In genomic region chr9:20701058-20701457, GRCh38 we compare ENCODE assay signal across 12 cellular contexts. TPM values are rescaled to one million over a fixed set of nuclear protein-coding genes. Genes with fewer than 3 reads are reported as not detected.
A peak's percentile ranks its signal among the peaks of the same experiment; 100 is the strongest.
DNase-seq lines count a peak whose midpoint lies in the region; ATAC-seq and TF ChIP-seq lines count a peak whose summit lies in the region.
"Had no signal": no experiment of that assay in that cellular context is flagged by ENCODE, and none has a peak within 500 bp of the region (broad histone marks: within the 10 kb centered on the region; RNA-seq: fewer than 3 reads in every experiment).

No MANE protein-coding gene starts in this region.

- DNase-seq in NCI-H69 (lab: John Stamatoyannopoulos, UW) (peak; percentile 79), right cardiac atrium (no peak), retina (peak; percentile 34), smooth muscle cell (lab: John Stamatoyannopoulos, UW; ENCODE audit: unreplicated experiment) (no peak)
- DNase-seq: activated B cell treated with CpG ODN at 0.5 μM for 24 hours; activated T-cell treated with anti-CD3 and anti-CD28 coated beads, Interleukin-2, amount 50 U/mL, for 72 hours; NCI-H1436 treated with DMSO at 0.1 percent for 48 hours; uterus had no signal

- WGBS in right cardiac atrium = 5% methylated on average over 1 of the region's 1 CpG
- 62% methylated on average over 1 of the region's 1 CpG for WGBS in smooth muscle cell (ENCODE audit: low lambda C conversion rate)

- H3K9ac ChIP-seq in Loucy (ENCODE audit: low read depth, low read length, poor library complexity, severe bottlenecking) (peak overlapping the region; percentile 22), smooth muscle cell (ENCODE audit: low read depth) (no peak overlapping the region)

- H3F3A ChIP-seq in Loucy (ENCODE audit: low read depth) (no peaks in the 10 kb centered on the region), smooth muscle cell (ENCODE audit: low read depth) (no peaks in the 10 kb centered on the region)

- H4K20me1 ChIP-seq in Loucy (ENCODE audit: insufficient read depth, low read length, poor library complexity, severe bottlenecking) (no peaks in the 10 kb centered on the region), smooth muscle cell (ENCODE audit: low read depth) (peaks cover 94% of the 10 kb centered on the region)

- no peak for TF ChIP-seq CTCF in Loucy (conservative IDR thresholded peaks at IDR 0.05; ENCODE audit: low read length)
- TF ChIP-seq CTCF in smooth muscle cell (IDR thresholded peaks at IDR 0.05; ENCODE audit: borderline replicate concordance, insufficient read depth, poor library complexity, severe bottlenecking) = no peak

- H3K4me3 ChIP-seq in Loucy (ENCODE audit: low read length, poor library complexity, severe bottlenecking) (no peak overlapping the region), right cardiac atrium (ENCODE audit: low read length) (no peak overlapping the region), smooth muscle cell (no peak overlapping the region)
- H3K4me3 ChIP-seq: lung, uterus had no signal

- H3K4me2 ChIP-seq in Loucy (ENCODE audit: low read depth, low read length, poor library complexity, severe bottlenecking) (peak overlapping the region; percentile 49), smooth muscle cell (no peak overlapping the region)

- ATAC-seq in right cardiac atrium = peak; percentile 69 to 76
- ATAC-seq in HG03442 (IDR thresholded peaks at IDR 0.05; ENCODE audit: unreplicated experiment) = no peak
- ATAC-seq in GM18870 (IDR thresholded peaks at IDR 0.05; ENCODE audit: unreplicated experiment) = no peak
- ATAC-seq: activated T-cell treated with anti-CD3 and anti-CD28 coated beads, Interleukin-2, amount 50 U/mL, for 72 hours had no signal

- intact Hi-C loops in right cardiac atrium (cut with DNase I) = no loop called here

- H3K9me2 ChIP-seq in Loucy (replicated peaks; ENCODE audit: low read depth, low read length) = no peaks in the 10 kb centered on the region

- H3K9me3 ChIP-seq in Loucy (ENCODE audit: insufficient read depth, low read depth, low read length) = no peaks in the 10 kb centered on the region
- no peaks in the 10 kb centered on the region for H3K9me3 ChIP-seq in right cardiac atrium (ENCODE audit: control insufficient read depth, low read length)
- H3K9me3 ChIP-seq in smooth muscle cell (replicated peaks; ENCODE audit: low read depth) = no peaks in the 10 kb centered on the region
- H3K9me3 ChIP-seq: uterus had no signal

- H3K27me3 ChIP-seq in Loucy (ENCODE audit: insufficient read depth, low read length, poor library complexity, severe bottlenecking) (no peaks in the 10 kb centered on the region), right cardiac atrium (ENCODE audit: control insufficient read depth, insufficient read depth) (no peaks in the 10 kb centered on the region), smooth muscle cell (ENCODE audit: low read depth) (no peaks in the 10 kb centered on the region)
- H3K27me3 ChIP-seq: uterus had no signal

- H3K36me3 ChIP-seq in Loucy (ENCODE audit: insufficient read depth, low read length) (no peaks in the 10 kb centered on the region), smooth muscle cell (ENCODE audit: low read depth) (no peaks in the 10 kb centered on the region)
- H3K36me3 ChIP-seq: uterus had no signal

- H3K4me1 ChIP-seq in Loucy (ENCODE audit: insufficient read depth, low read length, poor library complexity, severe bottlenecking) (peaks cover 22% of the 10 kb centered on the region), right cardiac atrium (ENCODE audit: control insufficient read depth, insufficient read depth, low read length) (no peaks in the 10 kb centered on the region), smooth muscle cell (ENCODE audit: low read depth) (no peaks in the 10 kb centered on the region)
- H3K4me1 ChIP-seq: uterus had no signal

- H3K27ac ChIP-seq in right cardiac atrium (ENCODE audit: low read length) = peak overlapping the region; percentile 23
- H3K27ac ChIP-seq in smooth muscle cell (ENCODE audit: low read depth) = no peak overlapping the region

- H2AFZ ChIP-seq in Loucy (ENCODE audit: low read length) (no peak overlapping the region), smooth muscle cell (ENCODE audit: low read depth) (no peak overlapping the region)

- peaks cover 19% of the 10 kb centered on the region; the same call in 1 of the 2 replicates for H3K79me2 ChIP-seq in Loucy (ENCODE audit: insufficient read depth, low read length)
- H3K79me2 ChIP-seq in smooth muscle cell (ENCODE audit: low read depth) = peaks cover 57% of the 10 kb centered on the region

RNA-seq across cellular contexts. Expression of gene FOCAD, which starts 17.0 kb away (rescaled TPM):
- total RNA-seq in right cardiac atrium (10 to 100 TPM; 29.4 to 40.5 (median 37.9) TPM), smooth muscle cell (80.3 and 106 TPM in 2 replicates)
- polyA plus RNA-seq in right cardiac atrium (9.5 TPM), smooth muscle cell (22.3 and 31.0 TPM in 2 replicates)

Comparison
In these comparisons a context has a peak if more than half of its experiments do, and no peak if none do; other contexts are left out.
1. DNase-seq: peak in NCI-H69 (single experiment) and retina (single experiment); none in right cardiac atrium (0 of 3) and smooth muscle cell (single experiment).
2. ATAC-seq: peak in right cardiac atrium (2 of 2); none in HG03442 (single experiment) and GM18870 (single experiment).